Comparison of ENCODE assay signal across 8 cellular contexts in the genomic region with DNA sequence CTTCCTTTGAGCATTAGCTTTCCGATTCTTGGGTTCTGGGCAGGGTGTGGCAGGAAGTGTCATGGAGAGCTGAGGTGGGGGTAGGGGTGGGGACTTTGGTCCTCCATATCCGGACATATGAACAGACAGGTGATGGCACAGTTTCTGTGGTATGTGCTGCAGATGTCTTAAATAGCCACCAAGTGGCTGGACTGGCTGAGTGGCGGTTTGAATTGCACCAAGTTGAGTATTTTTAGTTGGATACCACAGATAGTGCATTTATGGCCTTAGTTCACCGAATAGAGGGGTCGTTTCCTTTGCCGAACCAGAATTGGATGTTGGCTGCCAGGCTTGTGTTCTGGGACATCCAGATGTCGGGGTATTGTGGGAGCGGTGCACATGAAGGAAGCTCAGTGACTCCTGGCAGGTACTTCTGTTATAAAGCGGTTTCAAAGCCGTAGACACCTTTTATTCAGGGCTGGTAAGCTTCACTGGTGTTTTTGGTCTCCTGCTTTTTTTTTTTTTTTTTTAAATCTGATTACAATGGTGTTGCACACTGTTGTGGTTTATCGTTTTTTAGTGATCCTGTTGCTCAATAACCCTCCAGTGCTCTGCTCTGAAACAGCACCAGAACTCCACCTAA. TPM values are rescaled to one million over a fixed set of nuclear protein-coding genes. Genes with fewer than 3 reads are reported as not detected.
DNase-seq lines count a peak whose midpoint lies in the region; ATAC-seq and TF ChIP-seq lines count a peak whose summit lies in the region.

No MANE protein-coding gene starts in this region.

- no peaks in the 10 kb centered on the region for H3K79me2 ChIP-seq in PC-9 (ENCODE audit: low read depth)

- no peak overlapping the region for H2AFZ ChIP-seq in PC-9

- no peak for TF ChIP-seq CTCF in PC-9 (conservative IDR thresholded peaks at IDR 0.05)
- TF ChIP-seq CTCF in lower leg skin (IDR thresholded peaks at IDR 0.05) = no peak

- H4K20me1 ChIP-seq in PC-9 (ENCODE audit: insufficient read depth) = no peaks in the 10 kb centered on the region

- 48% methylated on average over 11 of the region's 11 CpGs for WGBS in thymus
- WGBS in lower leg skin, 2 donors = 78 to 80% methylated on average over 11 of the region's 11 CpGs

- H3K27me3 Mint-ChIP-seq in CD4-positive, alpha-beta memory T cell = no peaks in the 10 kb centered on the region
- H3K27me3 Mint-ChIP-seq in activated T-cell treated with anti-CD3 and anti-CD28 coated beads, Interleukin-2, amount 50 U/mL, for 24 hours = no peaks in the 10 kb centered on the region

- no peak overlapping the region for H3K4me2 ChIP-seq in PC-9

- no peaks in the 10 kb centered on the region for H3K9me3 ChIP-seq in CD4-positive, alpha-beta memory T cell (ENCODE audit: control insufficient read depth in 1 of 2, low read length in 2 of 2)
- H3K9me3 ChIP-seq in thymus (ENCODE audit: control insufficient read depth) (no peaks in the 10 kb centered on the region), PC-9 (ENCODE audit: insufficient read depth, low read depth) (no peaks in the 10 kb centered on the region)

- H3K9me3 Mint-ChIP-seq in CD4-positive, alpha-beta memory T cell = no peaks in the 10 kb centered on the region
- H3K9me3 Mint-ChIP-seq in activated T-cell treated with anti-CD3 and anti-CD28 coated beads, Interleukin-2, amount 50 U/mL, for 24 hours = no peaks in the 10 kb centered on the region

- CTCF ChIA-PET in CD4-positive, alpha-beta memory T cell (lab: Charles Lee; ENCODE audit: partially characterized antibody) = interaction anchor here (0.7 to 12.3 kb wide), 22 partner anchors 10 to 270 kb away, joined by 3 to 149 read pairs (median 6); a partner anchor contains a TSS
- CTCF ChIA-PET in PC-9 (lab: Charles Lee) = no interaction called here

- peaks cover 81 to 97% (median 89%) of the 10 kb centered on the region in 4 donors for H3K4me1 Mint-ChIP-seq in CD4-positive, alpha-beta memory T cell
- peaks cover 95% of the 10 kb centered on the region for H3K4me1 Mint-ChIP-seq in activated T-cell treated with anti-CD3 and anti-CD28 coated beads, Interleukin-2, amount 50 U/mL, for 24 hours (ENCODE audit: low read depth)

- peak; percentile 71 to 85 (median 77) for DNase-seq in CD4-positive, alpha-beta memory T cell
- peak; percentile 60 for DNase-seq in activated T-cell treated with anti-CD3 and anti-CD28 coated beads, Interleukin-2, amount 50 U/mL, for 24 hours
- DNase-seq in PC-9 = no peak
- DNase-seq in SHP77 treated with DMSO at 0.1 percent for 48 hours (lab: John Stamatoyannopoulos, UW) = no peak
- no peak for DNase-seq in lower leg skin (ENCODE audit: low spot score in 2 of 2)

- POLR2A ChIA-PET in CD4-positive, alpha-beta memory T cell (lab: Charles Lee; ENCODE audit: partially characterized antibody) = interaction anchor here (0.7 to 23.8 kb wide), 20 partner anchors 9 to 270 kb away, joined by 3 to 727 read pairs (median 4); a partner anchor contains a TSS
- POLR2A ChIA-PET in PC-9 (lab: Charles Lee; ENCODE audit: unreplicated experiment) = no interaction called here

- intact Hi-C loops in CD4-positive, alpha-beta memory T cell (cut with micrococcal nuclease) = loop anchor here (1.0 to 2.0 kb wide), 5 partner anchors 10 to 72 kb away; no protein-coding TSS in a partner anchor
- intact Hi-C loops in PC-9 (cut with micrococcal nuclease; ENCODE audit: unreplicated experiment) = no loop called here
- intact Hi-C loops in lower leg skin (cut with DNase I; ENCODE audit: low total_unique reads) = loop anchor here (10.0 kb wide), 1 partner anchor 64 kb away; no protein-coding TSS in a partner anchor

- peak overlapping the region; percentile 80 to 89 (median 86) for H3K4me3 Mint-ChIP-seq in CD4-positive, alpha-beta memory T cell
- H3K4me3 Mint-ChIP-seq in activated T-cell treated with anti-CD3 and anti-CD28 coated beads, Interleukin-2, amount 50 U/mL, for 24 hours = peak overlapping the region; percentile 75

- no peaks in the 10 kb centered on the region for H3K27me3 ChIP-seq in CD4-positive, alpha-beta memory T cell (ENCODE audit: insufficient read depth, low read length)
- H3K27me3 ChIP-seq in thymus (ENCODE audit: control insufficient read depth, insufficient read depth) (no peaks in the 10 kb centered on the region), PC-9 (ENCODE audit: insufficient read depth, low read depth) (no peaks in the 10 kb centered on the region)

- TF ChIP-seq POLR2A in lower leg skin (IDR thresholded peaks at IDR 0.05) = no peak

- peak; percentile 55 for ATAC-seq in GM19395 (IDR thresholded peaks at IDR 0.05; ENCODE audit: unreplicated experiment)
- peak; percentile 48 for ATAC-seq in HG03439 (IDR thresholded peaks at IDR 0.05; ENCODE audit: unreplicated experiment)

- no peaks in the 10 kb centered on the region for H3K36me3 ChIP-seq in CD4-positive, alpha-beta memory T cell (ENCODE audit: insufficient read depth, low read length)
- no peaks in the 10 kb centered on the region for H3K36me3 ChIP-seq in thymus (ENCODE audit: control insufficient read depth, insufficient read depth)
- H3K36me3 ChIP-seq in PC-9 (ENCODE audit: low read depth) = no peaks in the 10 kb centered on the region

- H3F3A ChIP-seq in PC-9 (ENCODE audit: insufficient read depth, low read depth) = no peaks in the 10 kb centered on the region

- H3K27ac ChIP-seq in CD4-positive, alpha-beta memory T cell (ENCODE audit: low read depth, low read length) = peak overlapping the region; percentile 75
- H3K27ac ChIP-seq in thymus (ENCODE audit: low read depth) (peak overlapping the region; percentile 81), PC-9 (no peak overlapping the region)

- BruUV-seq in PC-9 (replicated peaks; lab: Mats Ljungman, UMichigan) = no TSS peak

- H3K9me2 ChIP-seq in PC-9 (ENCODE audit: insufficient read depth) = no peaks in the 10 kb centered on the region

- peaks cover 99% of the 10 kb centered on the region for H3K4me1 ChIP-seq in CD4-positive, alpha-beta memory T cell (ENCODE audit: insufficient read depth, low read length)
- H3K4me1 ChIP-seq in thymus (ENCODE audit: control insufficient read depth, insufficient read depth, low read length) = peaks cover 72% of the 10 kb centered on the region
- H3K4me1 ChIP-seq in PC-9 (replicated peaks; ENCODE audit: insufficient read depth) = no peaks in the 10 kb centered on the region

- peak overlapping the region; percentile 40 to 63 for H3K4me3 ChIP-seq in CD4-positive, alpha-beta memory T cell (ENCODE audit: low read length in 2 of 2)
- H3K4me3 ChIP-seq in thymus (ENCODE audit: low read length) (no peak overlapping the region), PC-9 (no peak overlapping the region), lower leg skin (ENCODE audit: low read depth, poor library complexity, severe bottlenecking) (no peak overlapping the region)

- H3K27ac Mint-ChIP-seq in CD4-positive, alpha-beta memory T cell = peak overlapping the region; percentile 89 to 97 (median 92)
- H3K27ac Mint-ChIP-seq in activated T-cell treated with anti-CD3 and anti-CD28 coated beads, Interleukin-2, amount 50 U/mL, for 24 hours = peak overlapping the region; percentile 99

- H3K36me3 Mint-ChIP-seq in CD4-positive, alpha-beta memory T cell = peaks cover 8 to 21% of the 10 kb centered on the region in 2 donors
- peaks cover 47% of the 10 kb centered on the region for H3K36me3 Mint-ChIP-seq in activated T-cell treated with anti-CD3 and anti-CD28 coated beads, Interleukin-2, amount 50 U/mL, for 24 hours (ENCODE audit: low read depth)

RNA-seq across cellular contexts. Expression of a gene that starts 15.1 kb away (rescaled TPM):
- 100 to 1,000 TPM; 167 to 176 TPM for total RNA-seq in CD4-positive, alpha-beta memory T cell
- polyA plus RNA-seq in CD4-positive, alpha-beta memory T cell = 100 to 1,000 TPM; 277 to 423 TPM
- polyA plus RNA-seq in thymus = 94.1 TPM
- 15.0 and 16.4 TPM in 2 replicates for total RNA-seq in PC-9 (2021)
- total RNA-seq in lower leg skin = 10 to 100 TPM; 52.0 to 61.2 (median 54.7) TPM

Comparison
In these comparisons a context has a peak if more than half of its experiments do, and no peak if none do; other contexts are left out.
1. DNase-seq: peak in CD4-positive, alpha-beta memory T cell (5 of 5) and activated T-cell treated with anti-CD3 and anti-CD28 coated beads, Interleukin-2, amount 50 U/mL, for 24 hours (single experiment); none in PC-9 (0 of 2), SHP77 treated with DMSO at 0.1 percent for 48 hours (single experiment) and lower leg skin (0 of 2).
2. H3K4me3 ChIP-seq: peak in CD4-positive, alpha-beta memory T cell (2 of 2); none in thymus (single experiment), PC-9 (single experiment) and lower leg skin (single experiment).